ENCODE assay signal across 8 cellular contexts in the genomic region with DNA sequence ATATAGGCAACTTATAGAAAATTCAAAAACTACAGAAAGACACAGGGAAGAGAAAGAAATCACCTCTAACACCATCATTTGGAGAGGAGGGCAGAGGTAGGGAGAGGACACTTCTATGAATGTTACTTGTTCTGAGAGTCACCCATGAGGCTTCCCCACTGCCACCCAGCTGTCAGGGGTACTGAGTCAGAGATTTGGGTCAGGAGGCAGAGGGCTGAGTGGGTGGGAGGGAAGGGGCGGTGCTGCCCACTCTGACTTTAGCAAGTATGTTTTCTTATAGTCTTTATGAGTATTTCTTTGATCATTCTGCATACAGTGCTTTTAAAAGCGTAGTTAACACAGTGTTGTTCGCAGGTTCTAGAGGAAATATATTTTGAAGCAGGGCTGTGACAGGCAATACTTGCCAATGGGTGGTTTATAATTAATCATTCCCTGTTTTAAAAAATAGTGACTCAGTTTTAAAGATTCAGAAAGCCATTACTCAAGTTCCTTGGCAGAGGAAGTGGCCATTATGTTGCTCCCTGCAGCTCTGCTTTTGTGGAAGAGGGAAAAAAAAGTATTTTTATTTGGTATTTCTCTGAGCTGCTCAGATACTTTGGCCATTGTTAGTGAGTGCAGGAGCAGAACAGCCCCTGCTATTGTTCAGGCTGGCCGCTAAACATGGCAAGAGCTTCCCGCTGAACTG. TPM values are rescaled to one million over a fixed set of nuclear protein-coding genes. Genes with fewer than 3 reads are reported as not detected.
DNase-seq lines count a peak whose midpoint lies in the region; ATAC-seq and TF ChIP-seq lines count a peak whose summit lies in the region.

No MANE protein-coding gene starts in this region.

- H3K27me3 ChIP-seq in ACC112 (ENCODE audit: insufficient read depth, low read length) (no peaks in the 10 kb centered on the region), IMR-90 (ENCODE audit: control insufficient read depth, insufficient read depth, low read length) (no peaks in the 10 kb centered on the region), colonic mucosa (no peaks in the 10 kb centered on the region)

- H3K9me1 ChIP-seq in IMR-90 (ENCODE audit: insufficient read depth, low read length), result peaks cover 16% of the 10 kb centered on the region

- H2BK15ac ChIP-seq in IMR-90 (ENCODE audit: low read depth, low read length), result no peak overlapping the region

- H3K14ac ChIP-seq in IMR-90 (replicated peaks; ENCODE audit: low read depth, low read length), result peak overlapping the region; percentile 49; the same call in 1 of the 2 replicates

- WGBS in IMR-90 (ENCODE audit: extremely low coverage in 2 of 2, insufficient read length in 1 of 2), 2 experiments, result no CpG with 5 or more reads among the region's 5 CpGs

- peak overlapping the region; percentile 75 for H3K27ac ChIP-seq in ACC112 (ENCODE audit: low read depth, low read length)
- H3K27ac ChIP-seq in IMR-90 (ENCODE audit: insufficient read depth, low read length), result peak overlapping the region; percentile 59; the same call in 1 of the 2 replicates
- H3K27ac ChIP-seq in colonic mucosa, result peak overlapping the region; percentile 41

- CTCF ChIA-PET in IMR-90 (lab: Yijun Ruan, JAX), result no interaction called here

- peaks cover 42 to 90% (median 76%) of the 10 kb centered on the region in 4 donors for H3K4me1 Mint-ChIP-seq in naive thymus-derived CD8-positive, alpha-beta T cell

- no peaks in the 10 kb centered on the region for H3K27me3 Mint-ChIP-seq in naive thymus-derived CD8-positive, alpha-beta T cell

- H3K23ac ChIP-seq in IMR-90 (ENCODE audit: low read depth, low read length), result no peak overlapping the region

- H4K91ac ChIP-seq in IMR-90 (ENCODE audit: insufficient read depth, low read depth, low read length), result 0 out of 2 replicates have a peak overlapping the region, but pooled peaks have one; percentile 21

- H3K79me1 ChIP-seq in IMR-90 (ENCODE audit: low read depth in 1 of 2, low read length in 2 of 2), result peaks cover 3 to 24% of the 10 kb centered on the region in 2 experiments; a peak in 1 of 4 replicates

- H4K20me1 ChIP-seq in IMR-90 (ENCODE audit: insufficient read depth, low read length), result peaks cover 27% of the 10 kb centered on the region

- H3K9ac ChIP-seq in IMR-90 (ENCODE audit: low read depth, low read length) (peak overlapping the region; percentile 24; the same call in 1 of the 2 replicates), colonic mucosa (ENCODE audit: low read depth in 2 of 2, low read length in 2 of 2) (peak overlapping the region in 1 of 2 donors; percentile 41)

- H3K79me2 ChIP-seq in ACC112 (ENCODE audit: control insufficient read depth, insufficient read depth, low read length, unreplicated experiment), result peaks cover 17% of the 10 kb centered on the region

- H3K4me1 ChIP-seq in ACC112 (ENCODE audit: control insufficient read depth, insufficient read depth, low read length, unreplicated experiment), result peaks cover 68% of the 10 kb centered on the region
- H3K4me1 ChIP-seq in IMR-90 (ENCODE audit: control insufficient read depth, insufficient read depth, low read length), result peaks cover 46% of the 10 kb centered on the region
- peaks cover 37% of the 10 kb centered on the region for H3K4me1 ChIP-seq in colonic mucosa

- ATAC-seq in IMR-90 (ENCODE audit: low read depth) (peak; percentile 5), HG02678 (IDR thresholded peaks at IDR 0.05; ENCODE audit: unreplicated experiment) (no peak)
- ATAC-seq in naive thymus-derived CD8-positive, alpha-beta T cell, result no peak

- H3K36me3 ChIP-seq in ACC112 (ENCODE audit: insufficient read depth, low read length) (no peaks in the 10 kb centered on the region), IMR-90 (ENCODE audit: control insufficient read depth, insufficient read depth, low read length) (no peaks in the 10 kb centered on the region; the same call in 1 of the 2 replicates), colonic mucosa (no peaks in the 10 kb centered on the region)

- TF ChIP-seq RAD21 in IMR-90 (IDR thresholded peaks at IDR 0.05; ENCODE audit: low read length), result no peak

- H3K4me3 Mint-ChIP-seq in naive thymus-derived CD8-positive, alpha-beta T cell, result peak overlapping the region in 5 of 10 donors; percentile 27 to 57 (median 49)

- no peak for TF ChIP-seq CTCF in IMR-90 (conservative IDR thresholded peaks at IDR 0.05; ENCODE audit: low read depth, low read length)
- TF ChIP-seq CTCF in colonic mucosa (IDR thresholded peaks at IDR 0.05), result no peak
- no peak for TF ChIP-seq CTCF in GM13977 (IDR thresholded peaks at IDR 0.05; ENCODE audit: extremely low read depth, insufficient read depth, missing control alignments)

- H3K4ac ChIP-seq in IMR-90 (ENCODE audit: low read depth, low read length), result peak overlapping the region; percentile 65

- peak overlapping the region in 1 of 2 experiments; percentile 55; a peak in 1 of 4 replicates for H4K8ac ChIP-seq in IMR-90 (ENCODE audit: low read depth in 2 of 2, low read length in 2 of 2)

- peak overlapping the region in 8 of 10 donors; percentile 6 to 96 (median 70) for H3K27ac Mint-ChIP-seq in naive thymus-derived CD8-positive, alpha-beta T cell

- intact Hi-C loops in IMR-90 (cut with micrococcal nuclease), result no loop called here
- intact Hi-C loops in colonic mucosa (cut with DNase I), result no loop called here

- in situ Hi-C loops in IMR-90 (cut with MboI; ENCODE audit: low sequenced_read_pairs), result no loop called here
- in situ Hi-C loops in GM13977 (cut with MboI; ENCODE audit: low pct_unique_long_range_greater_than_20kb, low sequenced_read_pairs, unreplicated experiment), result no loop called here

- no peak overlapping the region for H2BK5ac ChIP-seq in IMR-90 (ENCODE audit: low read depth, low read length, poor library complexity, severe bottlenecking)

- no peaks in the 10 kb centered on the region for H3K9me3 Mint-ChIP-seq in naive thymus-derived CD8-positive, alpha-beta T cell

- H3K36me3 Mint-ChIP-seq in naive thymus-derived CD8-positive, alpha-beta T cell, result peaks cover 0 to 18% (median 0%) of the 10 kb centered on the region in 3 donors

- H2BK20ac ChIP-seq in IMR-90 (ENCODE audit: low read depth, low read length), result peak overlapping the region; percentile 41; the same call in 1 of the 2 replicates

- POLR2A ChIA-PET in IMR-90 (lab: Charles Lee; ENCODE audit: unreplicated experiment), result no interaction called here
- POLR2A ChIA-PET in naive thymus-derived CD8-positive, alpha-beta T cell (lab: Charles Lee), result interaction anchor here (0.6 kb wide), 1 partner anchor 39 kb away, joined by 3 read pairs; no protein-coding TSS in a partner anchor

- H2AK9ac ChIP-seq in IMR-90 (replicated peaks; ENCODE audit: low read depth, low read length, poor library complexity), result no peak overlapping the region

- peak overlapping the region; percentile 48; the same call in 1 of the 2 replicates for H3K4me2 ChIP-seq in IMR-90 (ENCODE audit: low read depth, low read length)

- dilution Hi-C loops in IMR-90 (cut with HindIII; ENCODE audit: low sequenced_read_pairs, unreplicated experiment), result no loop called here

- peak overlapping the region; percentile 62 for H2AK5ac ChIP-seq in IMR-90 (ENCODE audit: low read depth, low read length)

- TF ChIP-seq POLR2A in IMR-90 (IDR thresholded peaks at IDR 0.05; ENCODE audit: low read depth, low read length), result no peak

- peak overlapping the region; percentile 69; the same call in 1 of the 2 replicates for H2BK120ac ChIP-seq in IMR-90 (ENCODE audit: low read depth, low read length)

- H2AFZ ChIP-seq in ACC112 (ENCODE audit: low read length, unreplicated experiment) (peak overlapping the region; percentile 21), IMR-90 (replicated peaks; ENCODE audit: low read length, poor library complexity) (no peak overlapping the region)

- BruUV-seq in IMR-90 (replicated peaks; lab: Mats Ljungman, UMichigan), result no TSS peak

- H3K18ac ChIP-seq in IMR-90 (ENCODE audit: low read depth, low read length), result peak overlapping the region; percentile 50; the same call in 1 of the 2 replicates

- peak; percentile 46 for DNase-seq in IMR-90
- DNase-seq in colonic mucosa, result no peak
- no peak for DNase-seq in naive thymus-derived CD8-positive, alpha-beta T cell
- no peak for DNase-seq in RPMI8226
- no peak for DNase-seq in DMS153 (lab: John Stamatoyannopoulos, UW)
- DNase-seq in GM13977 (ENCODE audit: low spot score), result no peak

- H3K56ac ChIP-seq in IMR-90 (ENCODE audit: extremely low read depth, insufficient read depth, low read length), result no peak overlapping the region

- H4K5ac ChIP-seq in IMR-90 (ENCODE audit: low read depth, low read length), result no peak overlapping the region; the same call in 1 of the 2 replicates

- H3K9me3 ChIP-seq in IMR-90 (ENCODE audit: control insufficient read depth, insufficient read depth, low read length) (no peaks in the 10 kb centered on the region), colonic mucosa (no peaks in the 10 kb centered on the region)

- H3K4me3 ChIP-seq in ACC112 (ENCODE audit: low read depth, low read length) (peak overlapping the region; percentile 33), IMR-90 (ENCODE audit: insufficient read depth, low read depth, low read length) (no peak overlapping the region), colonic mucosa (no peak overlapping the region)

TF ChIP-seq in IMR-90, 13 proteins besides CTCF, POLR2A, EP300 and RAD21 (continues in another document):
- no peak for TF ChIP-seq RCOR1 (IDR thresholded peaks at IDR 0.05; ENCODE audit: insufficient replicate concordance, low read length)
- TF ChIP-seq CEBPB (IDR thresholded peaks at IDR 0.05; ENCODE audit: low read depth, low read length), result no peak
- no peak for TF ChIP-seq FOS (IDR thresholded peaks at IDR 0.05; ENCODE audit: low read depth, low read length)
- TF ChIP-seq CHD1 (IDR thresholded peaks at IDR 0.05; ENCODE audit: low read depth, low read length), result no peak
- no peak for TF ChIP-seq SMC3 (IDR thresholded peaks at IDR 0.05; ENCODE audit: low read depth, low read length)
- no peak for TF ChIP-seq MAFK (IDR thresholded peaks at IDR 0.05; ENCODE audit: low read depth, low read length)
- no peak for TF ChIP-seq MAZ (IDR thresholded peaks at IDR 0.05; ENCODE audit: borderline replicate concordance, low read depth, low read length)
- no peak for TF ChIP-seq BHLHE40 (IDR thresholded peaks at IDR 0.05; ENCODE audit: low read depth, low read length)
- TF ChIP-seq, protein P1, sequence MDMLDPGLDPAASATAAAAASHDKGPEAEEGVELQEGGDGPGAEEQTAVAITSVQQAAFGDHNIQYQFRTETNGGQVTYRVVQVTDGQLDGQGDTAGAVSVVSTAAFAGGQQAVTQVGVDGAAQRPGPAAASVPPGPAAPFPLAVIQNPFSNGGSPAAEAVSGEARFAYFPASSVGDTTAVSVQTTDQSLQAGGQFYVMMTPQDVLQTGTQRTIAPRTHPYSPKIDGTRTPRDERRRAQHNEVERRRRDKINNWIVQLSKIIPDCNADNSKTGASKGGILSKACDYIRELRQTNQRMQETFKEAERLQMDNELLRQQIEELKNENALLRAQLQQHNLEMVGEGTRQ (IDR thresholded peaks at IDR 0.05; ENCODE audit: low read depth, low read length), result no peak

RNA-seq across cellular contexts. Expression of a gene that starts 18.3 kb away (rescaled TPM):
- total RNA-seq in IMR-90 (2012; rRNA removed) (6.1 and 9.5 TPM in 2 replicates), colonic mucosa (10 to 100 TPM; 31.7 to 38.2 TPM)
- 4.7 and 5.3 TPM in 2 replicates for polyA plus RNA-seq in IMR-90 (2012; rRNA removed)
- 5.7 and 6.2 TPM in 2 replicates for polyA plus RNA-seq in IMR-90 (2012; cell fraction: cytosol; rRNA removed)
- polyA plus RNA-seq in IMR-90 (2012; cell fraction: nucleus; rRNA removed; ENCODE audit: low replicate concordance), result 4.5 and 5.6 TPM in 2 replicates
- 10 to 100 TPM; 44.4 to 49.9 TPM for total RNA-seq in naive thymus-derived CD8-positive, alpha-beta T cell
- polyA plus RNA-seq in naive thymus-derived CD8-positive, alpha-beta T cell, result 10 to 100 TPM; 20.1 to 44.1 (median 28.4) TPM
